ENCODE assay signal across 1 cellular context in the genomic region with DNA sequence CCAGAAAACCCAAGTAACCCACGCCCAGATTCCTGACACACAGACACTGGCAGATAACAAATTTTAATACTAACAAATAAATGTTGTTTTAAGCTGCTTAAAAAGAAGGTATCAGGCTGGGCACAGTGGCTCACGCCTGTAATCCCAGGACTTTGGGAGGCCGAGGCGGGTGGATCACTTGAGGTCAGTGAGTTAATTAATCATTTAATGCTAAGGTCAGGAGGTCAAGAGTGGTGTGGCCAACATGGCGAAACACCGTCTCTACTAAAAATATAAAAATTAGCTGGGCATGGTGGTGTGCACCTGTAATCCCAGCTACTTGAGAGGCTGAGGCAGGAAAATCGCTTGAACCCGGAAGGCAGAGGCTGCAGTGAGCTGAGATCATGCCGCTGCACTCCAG.
TF ChIP-seq lines count a peak whose summit lies in the region.
"Not testable (repeated sequence)": the region's sequence is repeated elsewhere in the genome, so short reads cannot be mapped to it uniquely, and the experiment has no call there.

No MANE protein-coding gene starts in this region.

TF ChIP-seq in K562, 482 proteins besides CTCF, POLR2A, EP300 and RAD21:
- TF ChIP-seq ZNF592 (IDR thresholded peaks at IDR 0.05): 0 out of 2 replicates have a peak, but pooled peaks have one; percentile 10
- TF ChIP-seq PBX2 (CRISPR knock-in tag; IDR thresholded peaks at IDR 0.05; ENCODE audit: low read depth): not testable (repeated sequence)
- 0 out of 2 replicates have a peak, but pooled peaks have one; percentile 35 for TF ChIP-seq PBX2 (tag; conservative IDR thresholded peaks at IDR 0.05; ENCODE audit: low read depth)
- TF ChIP-seq, protein P1, sequence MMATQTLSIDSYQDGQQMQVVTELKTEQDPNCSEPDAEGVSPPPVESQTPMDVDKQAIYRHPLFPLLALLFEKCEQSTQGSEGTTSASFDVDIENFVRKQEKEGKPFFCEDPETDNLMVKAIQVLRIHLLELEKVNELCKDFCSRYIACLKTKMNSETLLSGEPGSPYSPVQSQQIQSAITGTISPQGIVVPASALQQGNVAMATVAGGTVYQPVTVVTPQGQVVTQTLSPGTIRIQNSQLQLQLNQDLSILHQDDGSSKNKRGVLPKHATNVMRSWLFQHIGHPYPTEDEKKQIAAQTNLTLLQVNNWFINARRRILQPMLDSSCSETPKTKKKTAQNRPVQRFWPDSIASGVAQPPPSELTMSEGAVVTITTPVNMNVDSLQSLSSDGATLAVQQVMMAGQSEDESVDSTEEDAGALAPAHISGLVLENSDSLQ (IDR thresholded peaks at IDR 0.05): peak; percentile 23; the same call in 1 of the 2 replicates
- TF ChIP-seq, protein P2, sequence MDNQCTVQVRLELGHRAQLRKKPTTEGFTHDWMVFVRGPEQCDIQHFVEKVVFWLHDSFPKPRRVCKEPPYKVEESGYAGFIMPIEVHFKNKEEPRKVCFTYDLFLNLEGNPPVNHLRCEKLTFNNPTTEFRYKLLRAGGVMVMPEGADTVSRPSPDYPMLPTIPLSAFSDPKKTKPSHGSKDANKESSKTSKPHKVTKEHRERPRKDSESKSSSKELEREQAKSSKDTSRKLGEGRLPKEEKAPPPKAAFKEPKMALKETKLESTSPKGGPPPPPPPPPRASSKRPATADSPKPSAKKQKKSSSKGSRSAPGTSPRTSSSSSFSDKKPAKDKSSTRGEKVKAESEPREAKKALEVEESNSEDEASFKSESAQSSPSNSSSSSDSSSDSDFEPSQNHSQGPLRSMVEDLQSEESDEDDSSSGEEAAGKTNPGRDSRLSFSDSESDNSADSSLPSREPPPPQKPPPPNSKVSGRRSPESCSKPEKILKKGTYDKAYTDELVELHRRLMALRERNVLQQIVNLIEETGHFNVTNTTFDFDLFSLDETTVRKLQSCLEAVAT (IDR thresholded peaks at IDR 0.05): 0 out of 4 replicates have a peak, but pooled peaks of 1 of the 2 experiments have one; percentile 36
- TF ChIP-seq MEIS2 (IDR thresholded peaks at IDR 0.05; ENCODE audit: partially characterized antibody): peak; percentile 51
